21 cellular contexts compared by ENCODE assay signal in genomic region chr4:4704267-4704666, GRCh38.
DNase-seq lines count a peak whose midpoint lies in the region; ATAC-seq and TF ChIP-seq lines count a peak whose summit lies in the region.
"Had no signal": no experiment of that assay in that cellular context is flagged by ENCODE, and none has a peak within 500 bp of the region (broad histone marks: within the 10 kb centered on the region; RNA-seq: fewer than 3 reads in every experiment).

No MANE protein-coding gene starts in this region.

- DNase-seq in AG08395 (ENCODE audit: low spot score) (peak; percentile 65), HL-60 (ENCODE audit: low read depth in 1 of 2, low spot score in 1 of 2) (peak; percentile 41 to 74), SK-N-MC (ENCODE audit: low read depth, low spot score) (no peak), foreskin fibroblast (peak; percentile 15 to 44), neural progenitor cell (ENCODE audit: low spot score) (no peak), NCI-H82 treated with DMSO at 0.1 percent for 48 hours (lab: John Stamatoyannopoulos, UW; ENCODE audit: unreplicated experiment) (no peak)
- DNase-seq in activated CD4-positive, alpha-beta T cell treated with anti-CD3 and anti-CD28 coated beads for 48 hours = no peak
- DNase-seq: activated CD4-positive, alpha-beta memory T cell treated with anti-CD3 and anti-CD28 coated beads, Interleukin-2, amount 10 ng/mL, durations not matched to agents 7 days and 5 days; activated naive CD8-positive, alpha-beta T cell treated with anti-CD3 and anti-CD28 coated beads for 36 hours; activated T-cell treated with anti-CD3 and anti-CD28 coated beads, Interleukin-2, amount 50 U/mL, for 4 hours; cortex of kidney; head of caudate nucleus; MM.1S; NCI-H510A treated with DMSO at 0.1 percent for 48 hours; stimulated activated CD4-positive, alpha-beta T cell treated with anti-CD3 and anti-CD28 coated beads, Interleukin-12 subunit alpha, Interleukin-12 subunit beta, amount 100 ng/mL, for 4 hours; stimulated activated naive B cell treated with anti-CD40 and anti-IgM and Interleukin-4, amounts not matched to agents 10 μg/mL and 1 μg/mL and 100 μg/mL, for 72 hours; T-cell; transverse colon had no signal

- no peak overlapping the region for H2AFZ ChIP-seq in neural progenitor cell (replicated peaks)

- H3F3A ChIP-seq in neural progenitor cell (ENCODE audit: low read depth) = no peaks in the 10 kb centered on the region

- TF ChIP-seq CTCF in HL-60 (IDR thresholded peaks at IDR 0.05; ENCODE audit: insufficient read depth, low read length) = no peak
- no peak for TF ChIP-seq CTCF in foreskin fibroblast (IDR thresholded peaks at IDR 0.05; ENCODE audit: low read depth, low read length)
- TF ChIP-seq CTCF in neural progenitor cell (IDR thresholded peaks at IDR 0.05) = no peak

- H3K9ac ChIP-seq in SK-N-MC (ENCODE audit: insufficient read length) (no peak overlapping the region), neural progenitor cell (no peak overlapping the region)

- H3K27ac ChIP-seq in HL-60 (replicated peaks) (no peak overlapping the region), SK-N-MC (peak overlapping the region; percentile 61), neural progenitor cell (no peak overlapping the region)
- H3K27ac ChIP-seq: transverse colon had no signal

- H3K27ac Mint-ChIP-seq in neural progenitor cell = no peak overlapping the region
- H3K27ac Mint-ChIP-seq: activated CD4-positive, alpha-beta memory T cell treated with anti-CD3 and anti-CD28 coated beads, Interleukin-2, amount 10 ng/mL, durations not matched to agents 7 days and 5 days; activated naive CD8-positive, alpha-beta T cell treated with anti-CD3 and anti-CD28 coated beads for 36 hours; brain; stimulated activated naive B cell treated with anti-CD40 and anti-IgM and Interleukin-4, amounts not matched to agents 10 μg/mL and 1 μg/mL and 100 μg/mL, for 72 hours; T-cell had no signal

- no peak overlapping the region for H3K4me3 Mint-ChIP-seq in neural progenitor cell
- H3K4me3 Mint-ChIP-seq: activated CD4-positive, alpha-beta memory T cell treated with anti-CD3 and anti-CD28 coated beads, Interleukin-2, amount 10 ng/mL, durations not matched to agents 7 days and 5 days; activated naive CD8-positive, alpha-beta T cell treated with anti-CD3 and anti-CD28 coated beads for 36 hours; activated T-cell treated with anti-CD3 and anti-CD28 coated beads, Interleukin-2, amount 50 U/mL, for 4 hours; brain; neural crest cell; stimulated activated naive B cell treated with anti-CD40 and anti-IgM and Interleukin-4, amounts not matched to agents 10 μg/mL and 1 μg/mL and 100 μg/mL, for 72 hours; T-cell had no signal

- no peaks in the 10 kb centered on the region for H3K79me2 ChIP-seq in neural progenitor cell (ENCODE audit: low read depth)

- H3K27me3 Mint-ChIP-seq in neural progenitor cell (ENCODE audit: insufficient read depth, low read depth) = peaks cover 21% of the 10 kb centered on the region
- H3K27me3 Mint-ChIP-seq: activated CD4-positive, alpha-beta memory T cell treated with anti-CD3 and anti-CD28 coated beads, Interleukin-2, amount 10 ng/mL, durations not matched to agents 7 days and 5 days; activated naive CD8-positive, alpha-beta T cell treated with anti-CD3 and anti-CD28 coated beads for 36 hours; T-cell had no signal

- H3K9me3 ChIP-seq in SK-N-MC (ENCODE audit: low read depth, low read length) (peaks cover 3% of the 10 kb centered on the region; the same call in 1 of the 2 replicates), neural progenitor cell (ENCODE audit: low read depth) (no peaks in the 10 kb centered on the region)
- H3K9me3 ChIP-seq: transverse colon had no signal

- H3K27me3 ChIP-seq in HL-60 (ENCODE audit: insufficient read depth, poor library complexity, severe bottlenecking) (no peaks in the 10 kb centered on the region), neural progenitor cell (peaks cover 86% of the 10 kb centered on the region)
- H3K27me3 ChIP-seq: transverse colon had no signal

- no peaks in the 10 kb centered on the region for H3K4me1 ChIP-seq in neural progenitor cell
- H3K4me1 ChIP-seq: transverse colon had no signal

- peaks cover 6% of the 10 kb centered on the region; the same call in 1 of the 2 replicates for H3K36me3 ChIP-seq in SK-N-MC (ENCODE audit: insufficient read depth, low read length)
- no peaks in the 10 kb centered on the region for H3K36me3 ChIP-seq in neural progenitor cell
- H3K36me3 ChIP-seq: transverse colon had no signal

- peaks cover 7% of the 10 kb centered on the region for H4K20me1 ChIP-seq in neural progenitor cell (ENCODE audit: low read depth)

- peaks cover 14% of the 10 kb centered on the region for H3K36me3 Mint-ChIP-seq in neural progenitor cell

- no peak for ATAC-seq in activated CD4-positive, CD25-positive, alpha-beta regulatory T cell treated with anti-CD3 and anti-CD28 coated beads, Interleukin-2, amount 50 U/mL, for 24 hours
- ATAC-seq: activated T-cell treated with anti-CD3 and anti-CD28 coated beads, Interleukin-2, amount 50 U/mL, for 4 hours; stimulated activated naive B cell treated with anti-CD40 and anti-IgM and Interleukin-4, amounts not matched to agents 10 μg/mL and 1 μg/mL and 100 μg/mL, for 72 hours; T-cell had no signal

- H3K9me3 Mint-ChIP-seq in neural progenitor cell = peaks cover 6% of the 10 kb centered on the region
- H3K9me3 Mint-ChIP-seq: activated CD4-positive, alpha-beta memory T cell treated with anti-CD3 and anti-CD28 coated beads, Interleukin-2, amount 10 ng/mL, durations not matched to agents 7 days and 5 days; neural crest cell had no signal

- H3K4me2 ChIP-seq in neural progenitor cell = no peak overlapping the region

- no peaks in the 10 kb centered on the region for H3K4me1 Mint-ChIP-seq in neural progenitor cell
- H3K4me1 Mint-ChIP-seq: activated CD4-positive, alpha-beta memory T cell treated with anti-CD3 and anti-CD28 coated beads, Interleukin-2, amount 10 ng/mL, durations not matched to agents 7 days and 5 days; activated naive CD8-positive, alpha-beta T cell treated with anti-CD3 and anti-CD28 coated beads for 36 hours; brain; neural crest cell; stimulated activated naive B cell treated with anti-CD40 and anti-IgM and Interleukin-4, amounts not matched to agents 10 μg/mL and 1 μg/mL and 100 μg/mL, for 72 hours; T-cell had no signal

- H3K4me3 ChIP-seq in HL-60 (replicated peaks; ENCODE audit: insufficient read depth, low read length) = no peak overlapping the region
- H3K4me3 ChIP-seq in SK-N-MC = no peak overlapping the region
- no peak overlapping the region for H3K4me3 ChIP-seq in foreskin fibroblast (ENCODE audit: low read depth in 1 of 2, low read length in 2 of 2)
- H3K4me3 ChIP-seq in neural progenitor cell = no peak overlapping the region
- H3K4me3 ChIP-seq: transverse colon had no signal

Comparison
In these comparisons a context has a peak if more than half of its experiments do, and no peak if none do; other contexts are left out.
1. DNase-seq: peak in AG08395 (single experiment), HL-60 (2 of 2) and foreskin fibroblast (2 of 2); none in SK-N-MC (single experiment), neural progenitor cell (single experiment), activated CD4-positive, alpha-beta T cell treated with anti-CD3 and anti-CD28 coated beads for 48 hours (single experiment) and NCI-H82 treated with DMSO at 0.1 percent for 48 hours (single experiment).